ENCODE assay signal across 16 cellular contexts in the genomic region with DNA sequence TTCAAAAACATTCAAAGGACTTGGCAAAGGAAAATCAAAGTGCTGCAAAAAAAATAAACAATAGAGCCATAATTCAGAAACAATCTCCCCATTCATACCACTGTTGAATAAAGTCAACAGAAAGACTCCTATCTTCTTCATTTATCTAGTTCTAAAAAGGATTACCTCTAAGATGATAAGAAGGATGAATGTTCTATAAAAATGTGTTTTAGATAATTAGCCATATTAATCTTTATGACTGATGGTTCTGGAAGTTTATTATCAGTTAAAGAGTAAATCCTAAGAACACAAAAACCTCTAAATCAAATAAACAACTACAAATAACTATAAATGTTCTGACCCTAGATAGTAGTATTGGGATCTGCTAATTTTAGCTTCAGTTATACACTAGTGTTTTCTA.
"Had no signal": no experiment of that assay in that cellular context is flagged by ENCODE, and none has a peak within 500 bp of the region (broad histone marks: within the 10 kb centered on the region; RNA-seq: fewer than 3 reads in every experiment).

No MANE protein-coding gene starts in this region.

- H3K27ac Mint-ChIP-seq: dendritic cell treated with granulocyte-macrophage colony-stimulating factor and Interleukin-4, amounts not matched to agents 40 ng/mL and 50 ng/mL, for 4 days; naive thymus-derived CD4-positive, alpha-beta T cell; nephron progenitor cell; type B pancreatic cell had no signal

- H3K4me1 Mint-ChIP-seq: naive thymus-derived CD4-positive, alpha-beta T cell; nephron progenitor cell had no signal

- H3K4me3 Mint-ChIP-seq: dendritic cell treated with granulocyte-macrophage colony-stimulating factor and Interleukin-4, amounts not matched to agents 40 ng/mL and 50 ng/mL, for 4 days; naive thymus-derived CD4-positive, alpha-beta T cell; nephron progenitor cell; type B pancreatic cell had no signal

- H3K27me3 Mint-ChIP-seq: dendritic cell treated with granulocyte-macrophage colony-stimulating factor and Interleukin-4, amounts not matched to agents 40 ng/mL and 50 ng/mL, for 4 days; naive thymus-derived CD4-positive, alpha-beta T cell; type B pancreatic cell had no signal

- H3K4me3 ChIP-seq: heart left ventricle, sigmoid colon, skin epidermis, thyroid gland had no signal

- H3K9me3 ChIP-seq: heart left ventricle, sigmoid colon, thyroid gland had no signal

- H3K27ac ChIP-seq: foreskin keratinocyte, heart left ventricle, sigmoid colon, skin epidermis, thyroid gland had no signal

- H3K4me1 ChIP-seq: foreskin keratinocyte, heart left ventricle, sigmoid colon, thyroid gland had no signal

- H3K27me3 ChIP-seq: foreskin keratinocyte, heart left ventricle, sigmoid colon, thyroid gland had no signal

- FAIRE-seq: endothelial cell of umbilical vein had no signal

- ATAC-seq: foreskin keratinocyte; heart left ventricle; naive thymus-derived CD4-positive, alpha-beta T cell had no signal

- DNase-seq: erythroblast; foreskin keratinocyte; heart left ventricle; hippocampal formation; kidney glomerular epithelial cell; mesendoderm; naive thymus-derived CD4-positive, alpha-beta T cell; nephron progenitor cell; sigmoid colon; stimulated activated CD4-positive, alpha-beta T cell treated with anti-CD3 and anti-CD28 coated beads, Interleukin-12 subunit alpha, Interleukin-12 subunit beta, amount 100 ng/mL, for 4 hours; stimulated activated naive CD4-positive, alpha-beta T cell treated with Interleukin-2 at 50 U/mL for 16 hours; thyroid gland had no signal
